Comparison of ENCODE assay signal across 1 cellular context in the genomic region with DNA sequence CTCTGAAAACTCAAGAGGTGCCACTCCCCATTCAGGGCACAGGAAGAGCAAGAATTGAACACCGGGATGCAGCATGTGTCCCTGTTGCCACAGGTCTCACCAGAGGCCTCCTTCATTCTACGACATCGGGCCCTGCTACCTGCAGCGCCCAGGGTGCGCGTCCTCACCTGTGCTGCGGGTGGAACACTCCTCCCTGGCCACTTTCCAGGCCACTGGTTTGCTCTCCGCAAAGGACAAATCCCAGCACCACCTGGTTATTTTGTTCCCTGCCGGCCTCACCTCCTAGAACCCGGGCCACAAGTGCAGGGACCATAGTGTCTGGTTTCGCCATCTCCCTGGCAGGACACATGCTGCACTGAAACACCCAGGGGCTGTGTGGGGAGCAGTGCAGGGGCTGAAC.
TF ChIP-seq lines count a peak whose summit lies in the region.

No MANE protein-coding gene starts in this region.

TF ChIP-seq in GM23338, 12 proteins besides CTCF, POLR2A, EP300 and RAD21:
- TF ChIP-seq ZNF114 (CRISPR knock-in tag; IDR thresholded peaks at IDR 0.05) (no peak), JUNB (IDR thresholded peaks at IDR 0.05; ENCODE audit: unreplicated experiment) (no peak), ZNF331 (CRISPR knock-in tag; IDR thresholded peaks at IDR 0.05; ENCODE audit: low read depth) (no peak), POLR2AphosphoS5 (IDR thresholded peaks at IDR 0.05; ENCODE audit: low read depth) (no peak), STAT1 (IDR thresholded peaks at IDR 0.05; ENCODE audit: unreplicated experiment) (no peak), CREB1 (CRISPR knock-in tag; IDR thresholded peaks at IDR 0.05; ENCODE audit: low read depth) (no peak), NANOG (IDR thresholded peaks at IDR 0.05; ENCODE audit: borderline replicate concordance) (no peak), EZH2 (IDR thresholded peaks at IDR 0.05; ENCODE audit: low read depth, unreplicated experiment) (no peak), EZH2phosphoT487 (IDR thresholded peaks at IDR 0.05; ENCODE audit: unreplicated experiment) (no peak)
- TF ChIP-seq, protein P1, sequence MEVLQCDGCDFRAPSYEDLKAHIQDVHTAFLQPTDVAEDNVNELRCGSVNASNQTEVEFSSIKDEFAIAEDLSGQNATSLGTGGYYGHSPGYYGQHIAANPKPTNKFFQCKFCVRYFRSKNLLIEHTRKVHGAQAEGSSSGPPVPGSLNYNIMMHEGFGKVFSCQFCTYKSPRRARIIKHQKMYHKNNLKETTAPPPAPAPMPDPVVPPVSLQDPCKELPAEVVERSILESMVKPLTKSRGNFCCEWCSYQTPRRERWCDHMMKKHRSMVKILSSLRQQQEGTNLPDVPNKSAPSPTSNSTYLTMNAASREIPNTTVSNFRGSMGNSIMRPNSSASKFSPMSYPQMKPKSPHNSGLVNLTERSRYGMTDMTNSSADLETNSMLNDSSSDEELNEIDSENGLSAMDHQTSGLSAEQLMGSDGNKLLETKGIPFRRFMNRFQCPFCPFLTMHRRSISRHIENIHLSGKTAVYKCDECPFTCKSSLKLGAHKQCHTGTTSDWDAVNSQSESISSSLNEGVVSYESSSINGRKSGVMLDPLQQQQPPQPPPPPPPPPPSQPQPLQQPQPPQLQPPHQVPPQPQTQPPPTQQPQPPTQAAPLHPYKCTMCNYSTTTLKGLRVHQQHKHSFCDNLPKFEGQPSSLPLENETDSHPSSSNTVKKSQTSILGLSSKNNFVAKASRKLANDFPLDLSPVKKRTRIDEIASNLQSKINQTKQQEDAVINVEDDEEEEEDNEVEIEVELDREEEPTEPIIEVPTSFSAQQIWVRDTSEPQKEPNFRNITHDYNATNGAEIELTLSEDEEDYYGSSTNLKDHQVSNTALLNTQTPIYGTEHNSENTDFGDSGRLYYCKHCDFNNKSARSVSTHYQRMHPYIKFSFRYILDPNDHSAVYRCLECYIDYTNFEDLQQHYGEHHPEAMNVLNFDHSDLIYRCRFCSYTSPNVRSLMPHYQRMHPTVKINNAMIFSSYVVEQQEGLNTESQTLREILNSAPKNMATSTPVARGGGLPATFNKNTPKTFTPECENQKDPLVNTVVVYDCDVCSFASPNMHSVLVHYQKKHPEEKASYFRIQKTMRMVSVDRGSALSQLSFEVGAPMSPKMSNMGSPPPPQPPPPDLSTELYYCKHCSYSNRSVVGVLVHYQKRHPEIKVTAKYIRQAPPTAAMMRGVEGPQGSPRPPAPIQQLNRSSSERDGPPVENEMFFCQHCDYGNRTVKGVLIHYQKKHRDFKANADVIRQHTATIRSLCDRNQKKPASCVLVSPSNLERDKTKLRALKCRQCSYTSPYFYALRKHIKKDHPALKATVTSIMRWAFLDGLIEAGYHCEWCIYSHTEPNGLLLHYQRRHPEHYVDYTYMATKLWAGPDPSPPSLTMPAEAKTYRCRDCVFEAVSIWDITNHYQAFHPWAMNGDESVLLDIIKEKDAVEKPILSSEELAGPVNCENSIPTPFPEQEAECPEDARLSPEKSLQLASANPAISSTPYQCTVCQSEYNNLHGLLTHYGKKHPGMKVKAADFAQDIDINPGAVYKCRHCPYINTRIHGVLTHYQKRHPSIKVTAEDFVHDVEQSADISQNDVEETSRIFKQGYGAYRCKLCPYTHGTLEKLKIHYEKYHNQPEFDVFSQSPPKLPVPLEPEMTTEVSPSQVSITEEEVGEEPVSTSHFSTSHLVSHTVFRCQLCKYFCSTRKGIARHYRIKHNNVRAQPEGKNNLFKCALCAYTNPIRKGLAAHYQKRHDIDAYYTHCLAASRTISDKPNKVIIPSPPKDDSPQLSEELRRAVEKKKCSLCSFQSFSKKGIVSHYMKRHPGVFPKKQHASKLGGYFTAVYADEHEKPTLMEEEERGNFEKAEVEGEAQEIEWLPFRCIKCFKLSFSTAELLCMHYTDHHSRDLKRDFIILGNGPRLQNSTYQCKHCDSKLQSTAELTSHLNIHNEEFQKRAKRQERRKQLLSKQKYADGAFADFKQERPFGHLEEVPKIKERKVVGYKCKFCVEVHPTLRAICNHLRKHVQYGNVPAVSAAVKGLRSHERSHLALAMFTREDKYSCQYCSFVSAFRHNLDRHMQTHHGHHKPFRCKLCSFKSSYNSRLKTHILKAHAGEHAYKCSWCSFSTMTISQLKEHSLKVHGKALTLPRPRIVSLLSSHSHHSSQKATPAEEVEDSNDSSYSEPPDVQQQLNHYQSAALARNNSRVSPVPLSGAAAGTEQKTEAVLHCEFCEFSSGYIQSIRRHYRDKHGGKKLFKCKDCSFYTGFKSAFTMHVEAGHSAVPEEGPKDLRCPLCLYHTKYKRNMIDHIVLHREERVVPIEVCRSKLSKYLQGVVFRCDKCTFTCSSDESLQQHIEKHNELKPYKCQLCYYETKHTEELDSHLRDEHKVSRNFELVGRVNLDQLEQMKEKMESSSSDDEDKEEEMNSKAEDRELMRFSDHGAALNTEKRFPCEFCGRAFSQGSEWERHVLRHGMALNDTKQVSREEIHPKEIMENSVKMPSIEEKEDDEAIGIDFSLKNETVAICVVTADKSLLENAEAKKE (CRISPR knock-in tag; IDR thresholded peaks at IDR 0.05), result no peak
- TF ChIP-seq, protein P2, sequence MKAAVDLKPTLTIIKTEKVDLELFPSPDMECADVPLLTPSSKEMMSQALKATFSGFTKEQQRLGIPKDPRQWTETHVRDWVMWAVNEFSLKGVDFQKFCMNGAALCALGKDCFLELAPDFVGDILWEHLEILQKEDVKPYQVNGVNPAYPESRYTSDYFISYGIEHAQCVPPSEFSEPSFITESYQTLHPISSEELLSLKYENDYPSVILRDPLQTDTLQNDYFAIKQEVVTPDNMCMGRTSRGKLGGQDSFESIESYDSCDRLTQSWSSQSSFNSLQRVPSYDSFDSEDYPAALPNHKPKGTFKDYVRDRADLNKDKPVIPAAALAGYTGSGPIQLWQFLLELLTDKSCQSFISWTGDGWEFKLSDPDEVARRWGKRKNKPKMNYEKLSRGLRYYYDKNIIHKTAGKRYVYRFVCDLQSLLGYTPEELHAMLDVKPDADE (IDR thresholded peaks at IDR 0.05), result no peak
- TF ChIP-seq, protein P3, sequence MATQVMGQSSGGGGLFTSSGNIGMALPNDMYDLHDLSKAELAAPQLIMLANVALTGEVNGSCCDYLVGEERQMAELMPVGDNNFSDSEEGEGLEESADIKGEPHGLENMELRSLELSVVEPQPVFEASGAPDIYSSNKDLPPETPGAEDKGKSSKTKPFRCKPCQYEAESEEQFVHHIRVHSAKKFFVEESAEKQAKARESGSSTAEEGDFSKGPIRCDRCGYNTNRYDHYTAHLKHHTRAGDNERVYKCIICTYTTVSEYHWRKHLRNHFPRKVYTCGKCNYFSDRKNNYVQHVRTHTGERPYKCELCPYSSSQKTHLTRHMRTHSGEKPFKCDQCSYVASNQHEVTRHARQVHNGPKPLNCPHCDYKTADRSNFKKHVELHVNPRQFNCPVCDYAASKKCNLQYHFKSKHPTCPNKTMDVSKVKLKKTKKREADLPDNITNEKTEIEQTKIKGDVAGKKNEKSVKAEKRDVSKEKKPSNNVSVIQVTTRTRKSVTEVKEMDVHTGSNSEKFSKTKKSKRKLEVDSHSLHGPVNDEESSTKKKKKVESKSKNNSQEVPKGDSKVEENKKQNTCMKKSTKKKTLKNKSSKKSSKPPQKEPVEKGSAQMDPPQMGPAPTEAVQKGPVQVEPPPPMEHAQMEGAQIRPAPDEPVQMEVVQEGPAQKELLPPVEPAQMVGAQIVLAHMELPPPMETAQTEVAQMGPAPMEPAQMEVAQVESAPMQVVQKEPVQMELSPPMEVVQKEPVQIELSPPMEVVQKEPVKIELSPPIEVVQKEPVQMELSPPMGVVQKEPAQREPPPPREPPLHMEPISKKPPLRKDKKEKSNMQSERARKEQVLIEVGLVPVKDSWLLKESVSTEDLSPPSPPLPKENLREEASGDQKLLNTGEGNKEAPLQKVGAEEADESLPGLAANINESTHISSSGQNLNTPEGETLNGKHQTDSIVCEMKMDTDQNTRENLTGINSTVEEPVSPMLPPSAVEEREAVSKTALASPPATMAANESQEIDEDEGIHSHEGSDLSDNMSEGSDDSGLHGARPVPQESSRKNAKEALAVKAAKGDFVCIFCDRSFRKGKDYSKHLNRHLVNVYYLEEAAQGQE (IDR thresholded peaks at IDR 0.05; ENCODE audit: unreplicated experiment), result no peak
